Comparison of ENCODE assay signal across 8 cellular contexts in genomic region chr11:44936527-44936926, GRCh38. TPM values are rescaled to one million over a fixed set of nuclear protein-coding genes. Genes with fewer than 3 reads are reported as not detected.
A peak's percentile ranks its signal among the peaks of the same experiment; 100 is the strongest.
DNase-seq lines count a peak whose midpoint lies in the region; ATAC-seq and TF ChIP-seq lines count a peak whose summit lies in the region.

No MANE protein-coding gene starts in this region.

- ATAC-seq in GM18498 (IDR thresholded peaks at IDR 0.05; ENCODE audit: unreplicated experiment) = peak; percentile 83
- peak; percentile 77 for ATAC-seq in stimulated activated naive CD8-positive, alpha-beta T cell treated with anti-CD3 and anti-CD28 coated beads, Interleukin-15, Interleukin-2, amounts not matched to agents 100 U/mL and 50 U/mL, for 24 hours

- H3K9ac ChIP-seq in OCI-LY3 (ENCODE audit: low read length) = no peak overlapping the region

- H3K27me3 Mint-ChIP-seq in nephron progenitor cell (ENCODE audit: low read depth, poor library complexity) = no peaks in the 10 kb centered on the region

- no peaks in the 10 kb centered on the region; the same call in 1 of the 2 replicates for H4K20me1 ChIP-seq in OCI-LY3 (ENCODE audit: insufficient read depth, low read length)

- H3K36me3 ChIP-seq in OCI-LY3 (replicated peaks; ENCODE audit: low read depth, low read length) (peaks cover 44% of the 10 kb centered on the region), esophagus squamous epithelium (peaks cover 0 to 40% (median 0%) of the 10 kb centered on the region in 3 donors)

- peak; percentile 92 for TF ChIP-seq CTCF in OCI-LY3 (IDR thresholded peaks at IDR 0.05; ENCODE audit: low read depth, low read length)
- TF ChIP-seq CTCF in esophagus squamous epithelium (IDR thresholded peaks at IDR 0.05) = peak; percentile 95 to 99 (median 97)
- TF ChIP-seq CTCF in nephron progenitor cell (IDR thresholded peaks at IDR 0.05) = peak; percentile 64

- intact Hi-C loops in esophagus squamous epithelium (cut with DNase I) = loop anchor here (2.0 to 10.0 kb wide), 2 partner anchors 166 to 398 kb away; no protein-coding TSS in a partner anchor

- no peak overlapping the region for H3K4me3 ChIP-seq in OCI-LY3 (ENCODE audit: low read length)
- no peak overlapping the region for H3K4me3 ChIP-seq in esophagus squamous epithelium

- 0 to 11% methylated on average over 1 to 3 of the region's 20 CpGs for WGBS in esophagus squamous epithelium, 2 donors

- no peak overlapping the region for H3K27ac Mint-ChIP-seq in nephron progenitor cell

- DNase-seq in 8988T (peak; percentile 82), HPDE6-E6E7 (ENCODE audit: extremely low spot score) (peak; percentile 65), esophagus squamous epithelium (lab: John Stamatoyannopoulos, UW) (peak; percentile 25), nephron progenitor cell (peak; percentile 81)
- peak; percentile 94 for DNase-seq in activated CD8-positive, alpha-beta memory T cell treated with anti-CD3 and anti-CD28 coated beads, Interleukin-2, amount 50 U/mL, for 48 hours
- peak; percentile 86 for DNase-seq in stimulated activated naive CD8-positive, alpha-beta T cell treated with anti-CD3 and anti-CD28 coated beads, Interleukin-15, Interleukin-2, amounts not matched to agents 100 U/mL and 50 U/mL, for 24 hours

- H3K9me3 Mint-ChIP-seq in nephron progenitor cell = no peaks in the 10 kb centered on the region

- peak overlapping the region; percentile 31; the same call in 1 of the 2 replicates for H3K4me2 ChIP-seq in OCI-LY3 (ENCODE audit: low read length)

- peaks cover 19% of the 10 kb centered on the region for H3K36me3 Mint-ChIP-seq in nephron progenitor cell (ENCODE audit: low read depth)

- no peak overlapping the region for H2AFZ ChIP-seq in OCI-LY3 (ENCODE audit: low read depth, low read length)

- H3K27me3 ChIP-seq in OCI-LY3 (ENCODE audit: low read depth, low read length) (no peaks in the 10 kb centered on the region), esophagus squamous epithelium (no peaks in the 10 kb centered on the region)

- no peak overlapping the region for H3K4me3 Mint-ChIP-seq in nephron progenitor cell

- peaks cover 24% of the 10 kb centered on the region for H3K79me2 ChIP-seq in OCI-LY3 (ENCODE audit: low read length)

- no peak for TF ChIP-seq POLR2A in esophagus squamous epithelium (IDR thresholded peaks at IDR 0.05)

- peaks cover 44% of the 10 kb centered on the region for H3K4me1 ChIP-seq in OCI-LY3 (ENCODE audit: low read length)
- H3K4me1 ChIP-seq in esophagus squamous epithelium = peaks cover 0 to 37% (median 0%) of the 10 kb centered on the region in 3 donors

- H3K9me3 ChIP-seq in OCI-LY3 (ENCODE audit: insufficient read depth, low read length) (no peaks in the 10 kb centered on the region), esophagus squamous epithelium (no peaks in the 10 kb centered on the region)

- peaks cover 21% of the 10 kb centered on the region for H3K4me1 Mint-ChIP-seq in nephron progenitor cell

- H3K27ac ChIP-seq in OCI-LY3 (ENCODE audit: low read length) (no peak overlapping the region), esophagus squamous epithelium (no peak overlapping the region)

RNA-seq across cellular contexts. Expression of gene TP53I11, which starts 14.2 kb away (rescaled TPM):
- total RNA-seq in esophagus squamous epithelium = 10 to 100 TPM; 27.3 to 32.1 (median 29.0) TPM

Comparison
In these comparisons a context has a peak if more than half of its experiments do, and no peak if none do; other contexts are left out.
1. DNase-seq: peak in every context shown above with its lines; median percentile 94 in activated CD8-positive, alpha-beta memory T cell treated with anti-CD3 and anti-CD28 coated beads, Interleukin-2, amount 50 U/mL, for 48 hours; 86 in stimulated activated naive CD8-positive, alpha-beta T cell treated with anti-CD3 and anti-CD28 coated beads, Interleukin-15, Interleukin-2, amounts not matched to agents 100 U/mL and 50 U/mL, for 24 hours; 82 in 8988T; 81 in nephron progenitor cell; 65 in HPDE6-E6E7; 25 in esophagus squamous epithelium.